In the genomic region with DNA sequence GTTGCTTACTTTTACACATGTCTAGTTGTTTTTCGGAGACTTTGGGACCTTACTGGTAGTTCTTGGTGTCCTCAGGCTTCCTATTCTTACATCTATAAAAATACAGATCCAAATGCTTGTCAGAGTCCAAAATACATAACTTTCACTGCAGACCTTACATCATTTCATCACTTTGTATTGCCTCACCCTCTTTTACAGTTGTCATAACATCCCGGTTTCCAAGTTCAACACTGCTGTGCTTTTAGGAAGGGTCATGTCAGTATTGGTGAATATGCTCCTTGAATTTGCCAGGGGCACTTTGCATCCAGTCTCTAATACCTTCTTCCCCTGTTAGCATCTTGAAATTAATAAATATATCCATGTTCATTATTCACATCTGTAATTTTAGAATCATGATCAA, we compare ENCODE assay signal across 24 cellular contexts.
"Had no signal": no experiment of that assay in that cellular context is flagged by ENCODE, and none has a peak within 500 bp of the region (broad histone marks: within the 10 kb centered on the region; RNA-seq: fewer than 3 reads in every experiment).

No MANE protein-coding gene starts in this region.

- FAIRE-seq: bronchial epithelial cell, TTC549 had no signal

- H3K4me3 ChIP-seq: sigmoid colon, SJCRH30, spleen, tibial artery had no signal

- ATAC-seq: activated T-helper 17 cell treated with anti-CD3 and anti-CD28 coated beads, Interleukin-2, amount 50 U/mL, for 72 hours; T-cell had no signal

- H3K4me3 Mint-ChIP-seq: activated naive CD8-positive, alpha-beta T cell; activated T-helper 17 cell treated with anti-CD3 and anti-CD28 coated beads, Interleukin-2, amount 50 U/mL, for 72 hours; naive B cell; stimulated activated naive CD8-positive, alpha-beta T cell treated with anti-CD3 and anti-CD28 coated beads, Interleukin-15, Interleukin-2, amounts not matched to agents 100 ng/mL and 50 ng/mL, for 24 hours; T-cell; T-helper 2 cell treated with Interferon-gamma antibody and Interleukin-4, amounts not matched to agents 5 μg/mL and 100 μg/mL, for 36 hours had no signal

- H3K27ac ChIP-seq: sigmoid colon, SJCRH30, spleen had no signal

- H3K36me3 ChIP-seq: SJCRH30 had no signal

- H3K9me3 ChIP-seq: sigmoid colon, SJCRH30, spleen, tibial artery had no signal

- H3K36me3 Mint-ChIP-seq: activated naive CD8-positive, alpha-beta T cell; naive B cell; T-cell had no signal

- H3K27me3 ChIP-seq: sigmoid colon, SJCRH30, spleen, tibial artery had no signal

- H3K4me1 ChIP-seq: sigmoid colon, SJCRH30, spleen had no signal

- H3K9me3 Mint-ChIP-seq: activated T-helper 17 cell treated with anti-CD3 and anti-CD28 coated beads, Interleukin-2, amount 50 U/mL, for 72 hours; stimulated activated naive CD8-positive, alpha-beta T cell treated with anti-CD3 and anti-CD28 coated beads, Interleukin-15, Interleukin-2, amounts not matched to agents 100 ng/mL and 50 ng/mL, for 24 hours; T-cell; T-helper 2 cell treated with Interferon-gamma antibody and Interleukin-4, amounts not matched to agents 5 μg/mL and 100 μg/mL, for 36 hours had no signal

- H3K27me3 Mint-ChIP-seq: activated T-helper 17 cell treated with anti-CD3 and anti-CD28 coated beads, Interleukin-2, amount 50 U/mL, for 72 hours; stimulated activated naive CD8-positive, alpha-beta T cell treated with anti-CD3 and anti-CD28 coated beads, Interleukin-15, Interleukin-2, amounts not matched to agents 100 ng/mL and 50 ng/mL, for 24 hours; T-cell had no signal

- DNase-seq: activated CD4-positive, alpha-beta T cell treated with anti-CD3 and anti-CD28 coated beads for 1 hour; activated T-cell treated with anti-CD3 and anti-CD28 coated beads, Interleukin-2, amount 50 U/mL, for 1 hour; amniotic stem cell; dermis blood vessel endothelial cell; effector CD8-positive, alpha-beta T cell; erythroblast; foreskin melanocyte; glutamatergic neuron; hippocampal formation; mesendoderm; naive B cell; posterior cingulate gyrus; sigmoid colon; SJCRH30; spleen; stimulated activated CD4-positive, alpha-beta T cell treated with anti-CD3 and anti-CD28 coated beads, Interleukin-4, amount 100 ng/mL, for 1 hour; T-cell; tibial artery had no signal

- H3K4me1 Mint-ChIP-seq: activated T-helper 17 cell treated with anti-CD3 and anti-CD28 coated beads, Interleukin-2, amount 50 U/mL, for 72 hours; naive B cell; T-cell had no signal

- H3K27ac Mint-ChIP-seq: activated naive CD8-positive, alpha-beta T cell; activated T-helper 17 cell treated with anti-CD3 and anti-CD28 coated beads, Interleukin-2, amount 50 U/mL, for 72 hours; naive B cell; stimulated activated naive CD8-positive, alpha-beta T cell treated with anti-CD3 and anti-CD28 coated beads, Interleukin-15, Interleukin-2, amounts not matched to agents 100 ng/mL and 50 ng/mL, for 24 hours; T-cell; T-helper 2 cell treated with Interferon-gamma antibody and Interleukin-4, amounts not matched to agents 5 μg/mL and 100 μg/mL, for 36 hours had no signal
